Comparison of ENCODE assay signal across 1 cellular context in genomic region chr2:219369447-219369861, GRCh38.
TF ChIP-seq lines count a peak whose summit lies in the region.

No MANE protein-coding gene starts in this region.

TF ChIP-seq in HEK293, 187 proteins besides CTCF, POLR2A, EP300 and RAD21 (continued from another document and continues in another):
- TF ChIP-seq TSHZ1 (tag by site-specific recombination; IDR thresholded peaks at IDR 0.05; ENCODE audit: borderline replicate concordance), result peak; percentile 76; the same call in 1 of the 2 replicates
- TF ChIP-seq, protein P1, sequence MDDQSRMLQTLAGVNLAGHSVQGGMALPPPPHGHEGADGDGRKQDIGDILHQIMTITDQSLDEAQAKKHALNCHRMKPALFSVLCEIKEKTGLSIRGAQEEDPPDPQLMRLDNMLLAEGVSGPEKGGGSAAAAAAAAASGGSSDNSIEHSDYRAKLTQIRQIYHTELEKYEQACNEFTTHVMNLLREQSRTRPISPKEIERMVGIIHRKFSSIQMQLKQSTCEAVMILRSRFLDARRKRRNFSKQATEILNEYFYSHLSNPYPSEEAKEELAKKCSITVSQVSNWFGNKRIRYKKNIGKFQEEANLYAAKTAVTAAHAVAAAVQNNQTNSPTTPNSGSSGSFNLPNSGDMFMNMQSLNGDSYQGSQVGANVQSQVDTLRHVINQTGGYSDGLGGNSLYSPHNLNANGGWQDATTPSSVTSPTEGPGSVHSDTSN (CRISPR knock-in tag; IDR thresholded peaks at IDR 0.05), result no peak
- TF ChIP-seq ZNF558 (tag by site-specific recombination; IDR thresholded peaks at IDR 0.05), result no peak
- no peak for TF ChIP-seq HOXD13 (CRISPR knock-in tag; IDR thresholded peaks at IDR 0.05; ENCODE audit: borderline replicate concordance)
- no peak for TF ChIP-seq HOXA7 (CRISPR knock-in tag; IDR thresholded peaks at IDR 0.05; ENCODE audit: borderline replicate concordance)
- TF ChIP-seq ZNF121 (tag by site-specific recombination; IDR thresholded peaks at IDR 0.05), result no peak
- TF ChIP-seq ZNF76 (tag by site-specific recombination; IDR thresholded peaks at IDR 0.05; ENCODE audit: borderline replicate concordance, low read depth), result no peak
- no peak for TF ChIP-seq HOXC10 (CRISPR knock-in tag; IDR thresholded peaks at IDR 0.05)
- TF ChIP-seq ZBTB1 (tag by site-specific recombination; IDR thresholded peaks at IDR 0.05), result no peak
- no peak for TF ChIP-seq AEBP2 (tag by site-specific recombination; IDR thresholded peaks at IDR 0.05; ENCODE audit: borderline replicate concordance)
- no peak for TF ChIP-seq SCRT2 (tag by site-specific recombination; IDR thresholded peaks at IDR 0.05)
- TF ChIP-seq ZXDB (tag by site-specific recombination; IDR thresholded peaks at IDR 0.05), result peak; percentile 80
- TF ChIP-seq ZNF837 (tag by site-specific recombination; IDR thresholded peaks at IDR 0.05), result 0 out of 2 replicates have a peak, but pooled peaks have one; percentile 82
- TF ChIP-seq GLIS2 (tag by site-specific recombination; IDR thresholded peaks at IDR 0.05), result no peak
- no peak for TF ChIP-seq ZNF530 (tag by site-specific recombination; IDR thresholded peaks at IDR 0.05; ENCODE audit: low read depth)
- no peak for TF ChIP-seq ZNF202 (tag by site-specific recombination; IDR thresholded peaks at IDR 0.05; ENCODE audit: borderline replicate concordance)
- no peak for TF ChIP-seq ZNF791 (tag by site-specific recombination; IDR thresholded peaks at IDR 0.05)
- peak; percentile 81 for TF ChIP-seq ZNF416 (tag by site-specific recombination; IDR thresholded peaks at IDR 0.05)
- TF ChIP-seq ZNF2 (tag by site-specific recombination; IDR thresholded peaks at IDR 0.05), result peak; percentile 98
- TF ChIP-seq ZNF843 (tag by site-specific recombination; IDR thresholded peaks at IDR 0.05), result peak; percentile 79
- no peak for TF ChIP-seq GLI2 (tag by site-specific recombination; IDR thresholded peaks at IDR 0.05; ENCODE audit: borderline replicate concordance, low read depth)
- TF ChIP-seq REPIN1 (tag by site-specific recombination; IDR thresholded peaks at IDR 0.05; ENCODE audit: low read depth), result no peak
- no peak for TF ChIP-seq OVOL3 (tag by site-specific recombination; IDR thresholded peaks at IDR 0.05)
- TF ChIP-seq ZNF548 (tag by site-specific recombination; IDR thresholded peaks at IDR 0.05), result no peak
- no peak for TF ChIP-seq YY1 (tag by site-specific recombination; IDR thresholded peaks at IDR 0.05)
- peak; percentile 16; the same call in 1 of the 2 replicates for TF ChIP-seq INSM2 (tag by site-specific recombination; IDR thresholded peaks at IDR 0.05)
- peak; percentile 65 for TF ChIP-seq ZBTB17 (tag by site-specific recombination; IDR thresholded peaks at IDR 0.05)
- TF ChIP-seq, protein P2, sequence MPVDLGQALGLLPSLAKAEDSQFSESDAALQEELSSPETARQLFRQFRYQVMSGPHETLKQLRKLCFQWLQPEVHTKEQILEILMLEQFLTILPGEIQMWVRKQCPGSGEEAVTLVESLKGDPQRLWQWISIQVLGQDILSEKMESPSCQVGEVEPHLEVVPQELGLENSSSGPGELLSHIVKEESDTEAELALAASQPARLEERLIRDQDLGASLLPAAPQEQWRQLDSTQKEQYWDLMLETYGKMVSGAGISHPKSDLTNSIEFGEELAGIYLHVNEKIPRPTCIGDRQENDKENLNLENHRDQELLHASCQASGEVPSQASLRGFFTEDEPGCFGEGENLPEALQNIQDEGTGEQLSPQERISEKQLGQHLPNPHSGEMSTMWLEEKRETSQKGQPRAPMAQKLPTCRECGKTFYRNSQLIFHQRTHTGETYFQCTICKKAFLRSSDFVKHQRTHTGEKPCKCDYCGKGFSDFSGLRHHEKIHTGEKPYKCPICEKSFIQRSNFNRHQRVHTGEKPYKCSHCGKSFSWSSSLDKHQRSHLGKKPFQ (tag by site-specific recombination; IDR thresholded peaks at IDR 0.05), result 0 out of 2 replicates have a peak, but pooled peaks have one; percentile 23
- no peak; the same call in 1 of the 2 replicates for TF ChIP-seq ZBTB20 (tag by site-specific recombination; IDR thresholded peaks at IDR 0.05)
- TF ChIP-seq ZNF366 (tag by site-specific recombination; conservative IDR thresholded peaks at IDR 0.05), result peak; percentile 84
- peak; percentile 82 for TF ChIP-seq ZBTB21 (tag by site-specific recombination; IDR thresholded peaks at IDR 0.05)
- TF ChIP-seq, protein P3, sequence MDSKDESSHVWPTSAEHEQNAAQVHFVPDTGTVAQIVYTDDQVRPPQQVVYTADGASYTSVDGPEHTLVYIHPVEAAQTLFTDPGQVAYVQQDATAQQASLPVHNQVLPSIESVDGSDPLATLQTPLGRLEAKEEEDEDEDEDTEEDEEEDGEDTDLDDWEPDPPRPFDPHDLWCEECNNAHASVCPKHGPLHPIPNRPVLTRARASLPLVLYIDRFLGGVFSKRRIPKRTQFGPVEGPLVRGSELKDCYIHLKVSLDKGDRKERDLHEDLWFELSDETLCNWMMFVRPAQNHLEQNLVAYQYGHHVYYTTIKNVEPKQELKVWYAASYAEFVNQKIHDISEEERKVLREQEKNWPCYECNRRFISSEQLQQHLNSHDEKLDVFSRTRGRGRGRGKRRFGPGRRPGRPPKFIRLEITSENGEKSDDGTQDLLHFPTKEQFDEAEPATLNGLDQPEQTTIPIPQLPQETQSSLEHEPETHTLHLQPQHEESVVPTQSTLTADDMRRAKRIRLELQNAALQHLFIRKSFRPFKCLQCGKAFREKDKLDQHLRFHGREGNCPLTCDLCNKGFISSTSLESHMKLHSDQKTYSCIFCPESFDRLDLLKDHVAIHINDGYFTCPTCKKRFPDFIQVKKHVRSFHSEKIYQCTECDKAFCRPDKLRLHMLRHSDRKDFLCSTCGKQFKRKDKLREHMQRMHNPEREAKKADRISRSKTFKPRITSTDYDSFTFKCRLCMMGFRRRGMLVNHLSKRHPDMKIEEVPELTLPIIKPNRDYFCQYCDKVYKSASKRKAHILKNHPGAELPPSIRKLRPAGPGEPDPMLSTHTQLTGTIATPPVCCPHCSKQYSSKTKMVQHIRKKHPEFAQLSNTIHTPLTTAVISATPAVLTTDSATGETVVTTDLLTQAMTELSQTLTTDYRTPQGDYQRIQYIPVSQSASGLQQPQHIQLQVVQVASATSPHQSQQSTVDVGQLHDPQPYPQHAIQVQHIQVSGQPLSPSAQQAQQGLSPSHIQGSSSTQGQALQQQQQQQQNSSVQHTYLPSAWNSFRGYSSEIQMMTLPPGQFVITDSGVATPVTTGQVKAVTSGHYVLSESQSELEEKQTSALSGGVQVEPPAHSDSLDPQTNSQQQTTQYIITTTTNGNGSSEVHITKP (tag by site-specific recombination; IDR thresholded peaks at IDR 0.05), result peak; percentile 65
- 0 out of 2 replicates have a peak, but pooled peaks have one; percentile 49 for TF ChIP-seq ZNF624 (tag by site-specific recombination; IDR thresholded peaks at IDR 0.05)
- no peak for TF ChIP-seq ZNF175 (tag by site-specific recombination; IDR thresholded peaks at IDR 0.05)
- TF ChIP-seq, protein P4, sequence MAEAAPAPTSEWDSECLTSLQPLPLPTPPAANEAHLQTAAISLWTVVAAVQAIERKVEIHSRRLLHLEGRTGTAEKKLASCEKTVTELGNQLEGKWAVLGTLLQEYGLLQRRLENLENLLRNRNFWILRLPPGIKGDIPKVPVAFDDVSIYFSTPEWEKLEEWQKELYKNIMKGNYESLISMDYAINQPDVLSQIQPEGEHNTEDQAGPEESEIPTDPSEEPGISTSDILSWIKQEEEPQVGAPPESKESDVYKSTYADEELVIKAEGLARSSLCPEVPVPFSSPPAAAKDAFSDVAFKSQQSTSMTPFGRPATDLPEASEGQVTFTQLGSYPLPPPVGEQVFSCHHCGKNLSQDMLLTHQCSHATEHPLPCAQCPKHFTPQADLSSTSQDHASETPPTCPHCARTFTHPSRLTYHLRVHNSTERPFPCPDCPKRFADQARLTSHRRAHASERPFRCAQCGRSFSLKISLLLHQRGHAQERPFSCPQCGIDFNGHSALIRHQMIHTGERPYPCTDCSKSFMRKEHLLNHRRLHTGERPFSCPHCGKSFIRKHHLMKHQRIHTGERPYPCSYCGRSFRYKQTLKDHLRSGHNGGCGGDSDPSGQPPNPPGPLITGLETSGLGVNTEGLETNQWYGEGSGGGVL (tag by site-specific recombination; IDR thresholded peaks at IDR 0.05), result peak; percentile 94
- TF ChIP-seq ZNF692 (tag by site-specific recombination; IDR thresholded peaks at IDR 0.05), result peak; percentile 93
- TF ChIP-seq ZNF114 (tag by site-specific recombination; IDR thresholded peaks at IDR 0.05), result no peak
- no peak for TF ChIP-seq ZNF184 (tag by site-specific recombination; IDR thresholded peaks at IDR 0.05)
- peak; percentile 35; the same call in 1 of the 2 replicates for TF ChIP-seq HIC1 (tag by site-specific recombination; IDR thresholded peaks at IDR 0.05)
- no peak for TF ChIP-seq ZNF302 (tag by site-specific recombination; IDR thresholded peaks at IDR 0.05; ENCODE audit: low read depth)
- no peak for TF ChIP-seq ZNF138 (tag by site-specific recombination; IDR thresholded peaks at IDR 0.05; ENCODE audit: borderline replicate concordance)
- no peak for TF ChIP-seq ZNF404 (tag by site-specific recombination; IDR thresholded peaks at IDR 0.05)
- no peak for TF ChIP-seq ZNF660 (tag by site-specific recombination; IDR thresholded peaks at IDR 0.05)
- 0 out of 2 replicates have a peak, but pooled peaks have one; percentile 68 for TF ChIP-seq ZNF747 (tag by site-specific recombination; IDR thresholded peaks at IDR 0.05)
- no peak for TF ChIP-seq ZNF658 (tag by site-specific recombination; IDR thresholded peaks at IDR 0.05)
